ENCODE assay signal across 26 cellular contexts in genomic region chr4:82645868-82646267, GRCh38.
A peak's percentile ranks its signal among the peaks of the same experiment; 100 is the strongest.
DNase-seq lines count a peak whose midpoint lies in the region; ATAC-seq, FAIRE-seq and TF ChIP-seq lines count a peak whose summit lies in the region.
"Had no signal": no experiment of that assay in that cellular context is flagged by ENCODE, and none has a peak within 500 bp of the region (broad histone marks: within the 10 kb centered on the region; RNA-seq: fewer than 3 reads in every experiment).

No MANE protein-coding gene starts in this region.

- FAIRE-seq in keratinocyte (lab: Jason Lieb, UNC) = peak; percentile 60
- FAIRE-seq: A204.1, G401.6 had no signal

- no peaks in the 10 kb centered on the region for H3K9me3 ChIP-seq in keratinocyte (ENCODE audit: control insufficient read depth, low read depth, low read length)
- H3K9me3 ChIP-seq: BLaER1 treated with 17β-estradiol and CSF1 and Interleukin-3, amounts not matched to agents 10 nM and 100 nM; SJCRH30 had no signal

- no peak for ATAC-seq in effector memory CD8-positive, alpha-beta T cell (replicated peaks)
- no peak for ATAC-seq in GM21529 (IDR thresholded peaks at IDR 0.05; ENCODE audit: unreplicated experiment)
- ATAC-seq: HCT116, Right ventricle myocardium inferior had no signal

- H3K27me3 Mint-ChIP-seq in nephron progenitor cell (ENCODE audit: low read depth, poor library complexity) = peaks cover 8% of the 10 kb centered on the region
- no peaks in the 10 kb centered on the region for H3K27me3 Mint-ChIP-seq in effector memory CD8-positive, alpha-beta T cell

- no peak overlapping the region for H3K4me2 ChIP-seq in keratinocyte (ENCODE audit: control insufficient read depth, extremely low read depth, insufficient read depth, low read depth, low read length)
- H3K4me2 ChIP-seq: KMS-11, PC-9 had no signal

- dilution Hi-C loops in keratinocyte (cut with MboI; ENCODE audit: extremely low pct_ligation_motif_present, low sequenced_read_pairs) = no loop called here

- peaks cover 20% of the 10 kb centered on the region for H3K4me1 Mint-ChIP-seq in nephron progenitor cell
- H3K4me1 Mint-ChIP-seq in effector memory CD8-positive, alpha-beta T cell (ENCODE audit: low read depth in 2 of 2) = no peaks in the 10 kb centered on the region
- H3K4me1 Mint-ChIP-seq: IgD-negative memory B cell had no signal

- H3K9ac ChIP-seq in keratinocyte (ENCODE audit: control insufficient read depth, extremely low read depth, insufficient read depth, low read length) = no peak overlapping the region
- H3K9ac ChIP-seq: BLaER1 treated with 17β-estradiol and CSF1 and Interleukin-3, amounts not matched to agents 10 nM and 100 nM; KMS-11 had no signal

- DNase-seq in NCI-H2227 treated with DMSO at 0.1 percent for 48 hours (lab: John Stamatoyannopoulos, UW) = peak; percentile 76
- no peak for DNase-seq in keratinocyte (ENCODE audit: low read depth, low spot score)
- DNase-seq in nephron progenitor cell = no peak
- DNase-seq in retina = peak; percentile 44
- no peak for DNase-seq in effector memory CD8-positive, alpha-beta T cell
- no peak for DNase-seq in H4 (ENCODE audit: low spot score)
- DNase-seq: CD4-positive, alpha-beta T cell; COR-L47; GOT3; NCI-H1048; NCI-H1694; NCI-H2081 treated with DMSO at 0.1 percent for 48 hours; NCI-H2171; NCI-H524; NCI-H774; PC-9; SJCRH30 had no signal

- H3K9me3 Mint-ChIP-seq in nephron progenitor cell = no peaks in the 10 kb centered on the region
- no peaks in the 10 kb centered on the region for H3K9me3 Mint-ChIP-seq in effector memory CD8-positive, alpha-beta T cell
- H3K9me3 Mint-ChIP-seq: CD4-positive, alpha-beta T cell had no signal

- H3K4me3 Mint-ChIP-seq in nephron progenitor cell = no peak overlapping the region
- no peak overlapping the region for H3K4me3 Mint-ChIP-seq in effector memory CD8-positive, alpha-beta T cell
- H3K4me3 Mint-ChIP-seq: CD4-positive, alpha-beta T cell; IgD-negative memory B cell had no signal

- peaks cover 3 to 8% of the 10 kb centered on the region in 2 experiments for H3K36me3 ChIP-seq in keratinocyte (ENCODE audit: control insufficient read depth in 2 of 2, extremely low read depth in 1 of 2, insufficient read depth in 2 of 2, low read length in 2 of 2)

- H3K9me1 ChIP-seq in keratinocyte (ENCODE audit: control insufficient read depth, extremely low read depth, insufficient read depth, low read length) = no peaks in the 10 kb centered on the region

- TF ChIP-seq CTCF in keratinocyte (optimal IDR thresholded peaks at IDR 0.05 in 1 of 3, IDR thresholded peaks at IDR 0.05 in 1 of 3, conservative IDR thresholded peaks at IDR 0.05 in 1 of 3; ENCODE audit: extremely low read depth in 1 of 3, insufficient read depth in 2 of 3, low read length in 3 of 3) (no peak), nephron progenitor cell (IDR thresholded peaks at IDR 0.05) (no peak)

- H3K27ac Mint-ChIP-seq in nephron progenitor cell = peak overlapping the region; percentile 21
- H3K27ac Mint-ChIP-seq in effector memory CD8-positive, alpha-beta T cell = no peak overlapping the region
- H3K27ac Mint-ChIP-seq: CD4-positive, alpha-beta T cell; IgD-negative memory B cell had no signal

- no peak overlapping the region for H2AFZ ChIP-seq in keratinocyte (ENCODE audit: control insufficient read depth, low read length)
- H2AFZ ChIP-seq: PC-9 had no signal

- peaks cover 6% of the 10 kb centered on the region for H3K36me3 Mint-ChIP-seq in nephron progenitor cell (ENCODE audit: low read depth)
- H3K36me3 Mint-ChIP-seq in effector memory CD8-positive, alpha-beta T cell (ENCODE audit: insufficient read depth) = no peaks in the 10 kb centered on the region
- H3K36me3 Mint-ChIP-seq: IgD-negative memory B cell had no signal

- no peak overlapping the region for H3K27ac ChIP-seq in keratinocyte (ENCODE audit: control insufficient read depth, insufficient read depth, low read length)
- H3K27ac ChIP-seq: BLaER1 treated with 17β-estradiol and CSF1 and Interleukin-3, amounts not matched to agents 10 nM and 100 nM; HL-60; KMS-11; PC-9; SJCRH30 had no signal

- H3K4me1 ChIP-seq in keratinocyte (ENCODE audit: control insufficient read depth, extremely low read depth, insufficient read depth, low read length) = peaks cover 16% of the 10 kb centered on the region
- H3K4me1 ChIP-seq: SJCRH30 had no signal

- H3K4me3 ChIP-seq in keratinocyte (ENCODE audit: control insufficient read depth in 2 of 3, extremely low read depth in 1 of 3, insufficient read depth in 2 of 3, low read depth in 1 of 3, low read length in 3 of 3) = no peak overlapping the region
- H3K4me3 ChIP-seq: BLaER1 treated with 17β-estradiol and CSF1 and Interleukin-3, amounts not matched to agents 10 nM and 100 nM; PC-9; SJCRH30 had no signal

- H4K20me1 ChIP-seq in keratinocyte (ENCODE audit: control insufficient read depth, extremely low read depth, insufficient read depth, low read length) = no peaks in the 10 kb centered on the region
- H4K20me1 ChIP-seq: BLaER1 treated with 17β-estradiol and CSF1 and Interleukin-3, amounts not matched to agents 10 nM and 100 nM had no signal

- H3K27me3 ChIP-seq in keratinocyte (ENCODE audit: control insufficient read depth, extremely low read depth, insufficient read depth, low read length) = no peaks in the 10 kb centered on the region
- H3K27me3 ChIP-seq: BLaER1 treated with 17β-estradiol and CSF1 and Interleukin-3, amounts not matched to agents 10 nM and 100 nM; SJCRH30 had no signal

- no peaks in the 10 kb centered on the region for H3K79me2 ChIP-seq in keratinocyte (ENCODE audit: control insufficient read depth, insufficient read depth, low read length)

Comparison
In these comparisons a context has a peak if more than half of its experiments do, and no peak if none do; other contexts are left out.
1. DNase-seq: peak in NCI-H2227 treated with DMSO at 0.1 percent for 48 hours (single experiment) and retina (single experiment); none in keratinocyte (single experiment), nephron progenitor cell (single experiment), effector memory CD8-positive, alpha-beta T cell (0 of 3) and H4 (single experiment).